Comparison of ENCODE assay signal across 12 cellular contexts in genomic region chr2:149733936-149734685, GRCh38.
A peak's percentile ranks its signal among the peaks of the same experiment; 100 is the strongest.
DNase-seq lines count a peak whose midpoint lies in the region; ATAC-seq, FAIRE-seq and TF ChIP-seq lines count a peak whose summit lies in the region.
"Had no signal": no experiment of that assay in that cellular context is flagged by ENCODE, and none has a peak within 500 bp of the region (broad histone marks: within the 10 kb centered on the region; RNA-seq: fewer than 3 reads in every experiment).

No MANE protein-coding gene starts in this region.

- no peak for FAIRE-seq in D721Med (lab: Jason Lieb, UNC)

- no peaks in the 10 kb centered on the region for H3K27me3 ChIP-seq in adipocyte (replicated peaks; ENCODE audit: control insufficient read depth, insufficient read depth, low read length)
- H3K27me3 ChIP-seq in hepatocyte: no peaks in the 10 kb centered on the region
- no peaks in the 10 kb centered on the region for H3K27me3 ChIP-seq in MM.1S (replicated peaks; ENCODE audit: insufficient read depth, low read length)
- H3K27me3 ChIP-seq: heart left ventricle had no signal

- peaks cover 47% of the 10 kb centered on the region for H3K4me1 Mint-ChIP-seq in type B pancreatic cell (ENCODE audit: unreplicated experiment)
- H3K4me1 Mint-ChIP-seq: naive B cell had no signal

- H3K27ac Mint-ChIP-seq in type B pancreatic cell: peak overlapping the region; percentile 67
- H3K27ac Mint-ChIP-seq: naive B cell; stimulated activated naive CD8-positive, alpha-beta T cell treated with anti-CD3 and anti-CD28 coated beads, Interleukin-15, Interleukin-2, amounts not matched to agents 100 ng/mL and 50 ng/mL, for 24 hours had no signal

- peaks cover 12% of the 10 kb centered on the region for H3K27me3 Mint-ChIP-seq in type B pancreatic cell
- H3K27me3 Mint-ChIP-seq: stimulated activated naive CD8-positive, alpha-beta T cell treated with anti-CD3 and anti-CD28 coated beads, Interleukin-15, Interleukin-2, amounts not matched to agents 100 ng/mL and 50 ng/mL, for 24 hours had no signal

- no peaks in the 10 kb centered on the region for H3K9me3 Mint-ChIP-seq in type B pancreatic cell
- H3K9me3 Mint-ChIP-seq: stimulated activated naive CD8-positive, alpha-beta T cell treated with anti-CD3 and anti-CD28 coated beads, Interleukin-15, Interleukin-2, amounts not matched to agents 100 ng/mL and 50 ng/mL, for 24 hours had no signal

- peaks cover 27% of the 10 kb centered on the region for H3K4me1 ChIP-seq in adipocyte (ENCODE audit: control insufficient read depth, insufficient read depth, low read length)
- peaks cover 10% of the 10 kb centered on the region for H3K4me1 ChIP-seq in hepatocyte (ENCODE audit: insufficient read depth)
- no peaks in the 10 kb centered on the region for H3K4me1 ChIP-seq in MM.1S (ENCODE audit: low read length)

- H3K4me2 ChIP-seq in hepatocyte (no peak overlapping the region), MM.1S (ENCODE audit: low read depth, low read length) (no peak overlapping the region)

- WGBS in hepatocyte (ENCODE audit: low lambda C conversion rate, missing lambda C conversion rate): 59% methylated on average over 3 of the region's 3 CpGs

- peak overlapping the region; percentile 6 for H3K4me3 Mint-ChIP-seq in type B pancreatic cell
- H3K4me3 Mint-ChIP-seq: naive B cell; stimulated activated naive CD8-positive, alpha-beta T cell treated with anti-CD3 and anti-CD28 coated beads, Interleukin-15, Interleukin-2, amounts not matched to agents 100 ng/mL and 50 ng/mL, for 24 hours had no signal

- no peak overlapping the region for H2AFZ ChIP-seq in hepatocyte
- H2AFZ ChIP-seq in MM.1S (ENCODE audit: low read length): no peak overlapping the region

- H3K9me3 ChIP-seq in adipocyte (ENCODE audit: control insufficient read depth, low read length) (no peaks in the 10 kb centered on the region), hepatocyte (ENCODE audit: low read depth) (no peaks in the 10 kb centered on the region), MM.1S (replicated peaks; ENCODE audit: insufficient read depth, low read length) (no peaks in the 10 kb centered on the region)

- H3K9me2 ChIP-seq in hepatocyte (replicated peaks; ENCODE audit: insufficient read depth) (no peaks in the 10 kb centered on the region), MM.1S (replicated peaks; ENCODE audit: insufficient read depth, low read length) (no peaks in the 10 kb centered on the region)

- H3K36me3 ChIP-seq in adipocyte (ENCODE audit: control insufficient read depth, insufficient read depth, low read length, severe bottlenecking): no peaks in the 10 kb centered on the region
- no peaks in the 10 kb centered on the region for H3K36me3 ChIP-seq in hepatocyte (replicated peaks; ENCODE audit: insufficient read depth, low read depth)
- no peaks in the 10 kb centered on the region for H3K36me3 ChIP-seq in MM.1S (replicated peaks; ENCODE audit: insufficient read depth, low read length)
- H3K36me3 ChIP-seq: heart left ventricle had no signal

- no peaks in the 10 kb centered on the region for H4K20me1 ChIP-seq in hepatocyte (ENCODE audit: insufficient read depth, poor library complexity, severe bottlenecking)
- no peaks in the 10 kb centered on the region for H4K20me1 ChIP-seq in MM.1S (ENCODE audit: insufficient read depth, low read length)

- no peaks in the 10 kb centered on the region for H3K36me3 Mint-ChIP-seq in type B pancreatic cell
- H3K36me3 Mint-ChIP-seq: naive B cell had no signal

- no peak for ATAC-seq in GM19397 (IDR thresholded peaks at IDR 0.05; ENCODE audit: unreplicated experiment)
- ATAC-seq: HCT116, heart left ventricle had no signal

- no peaks in the 10 kb centered on the region for H3K79me2 ChIP-seq in hepatocyte
- H3K79me2 ChIP-seq in MM.1S (ENCODE audit: low read length): no peaks in the 10 kb centered on the region

- no peak overlapping the region for H3K9ac ChIP-seq in adipocyte (ENCODE audit: low read length)
- no peak overlapping the region for H3K9ac ChIP-seq in MM.1S (ENCODE audit: low read length)

- TF ChIP-seq CTCF in hepatocyte (IDR thresholded peaks at IDR 0.05; ENCODE audit: poor library complexity) (no peak), type B pancreatic cell (conservative IDR thresholded peaks at IDR 0.05) (no peak), MM.1S (IDR thresholded peaks at IDR 0.05; ENCODE audit: low read length) (no peak), D721Med (IDR thresholded peaks at IDR 0.05; ENCODE audit: insufficient read depth, missing control alignments) (no peak)

- peak overlapping the region; percentile 14 for H3K27ac ChIP-seq in hepatocyte
- no peak overlapping the region for H3K27ac ChIP-seq in MM.1S (ENCODE audit: low read length)
- H3K27ac ChIP-seq: heart left ventricle had no signal

- DNase-seq in HPDE6-E6E7 (ENCODE audit: extremely low spot score) (peak; percentile 4), adipocyte (ENCODE audit: low read depth) (peak; percentile 52), hepatocyte (ENCODE audit: low spot score) (peak; percentile 23), type B pancreatic cell (ENCODE audit: extremely low spot score, unreplicated experiment) (no peak), MM.1S (no peak), D721Med (ENCODE audit: insufficient read length, low spot score) (no peak)
- DNase-seq: heart left ventricle, naive B cell, T1000 had no signal

- H3K4me3 ChIP-seq in adipocyte (ENCODE audit: low read length): no peak overlapping the region
- no peak overlapping the region for H3K4me3 ChIP-seq in hepatocyte
- H3K4me3 ChIP-seq in MM.1S (ENCODE audit: low read length): no peak overlapping the region
- H3K4me3 ChIP-seq: heart left ventricle had no signal

- no peaks in the 10 kb centered on the region for H3F3A ChIP-seq in MM.1S (ENCODE audit: insufficient read depth, low read length)

Comparison
In these comparisons a context has a peak if more than half of its experiments do, and no peak if none do; other contexts are left out.
1. DNase-seq: peak in HPDE6-E6E7 (single experiment), adipocyte (single experiment) and hepatocyte (single experiment); none in type B pancreatic cell (single experiment), MM.1S (single experiment) and D721Med (single experiment).